14 cellular contexts compared by ENCODE assay signal in genomic region chr22:25148149-25148691, GRCh38. TPM values are rescaled to one million over a fixed set of nuclear protein-coding genes. Genes with fewer than 3 reads are reported as not detected.
DNase-seq lines count a peak whose midpoint lies in the region; ATAC-seq and TF ChIP-seq lines count a peak whose summit lies in the region.
"Had no signal": no experiment of that assay in that cellular context is flagged by ENCODE, and none has a peak within 500 bp of the region (broad histone marks: within the 10 kb centered on the region; RNA-seq: fewer than 3 reads in every experiment).

No MANE protein-coding gene starts in this region.

- H3K9me3 ChIP-seq in HEK293 (ENCODE audit: control insufficient read depth, insufficient read depth, low read depth, low read length) (no peaks in the 10 kb centered on the region), adrenal gland (replicated peaks in 1 of 3) (no peaks in the 10 kb centered on the region)
- H3K9me3 ChIP-seq: SJCRH30 had no signal

- no peaks in the 10 kb centered on the region for H3K27me3 ChIP-seq in adrenal gland
- H3K27me3 ChIP-seq: SJCRH30 had no signal

- TF ChIP-seq POLR2A in adrenal gland (IDR thresholded peaks at IDR 0.05): no peak

- intact Hi-C loops in adrenal gland (cut with DNase I): no loop called here

- POLR2A ChIA-PET in HEK293 (lab: Yijun Ruan, JAX): no interaction called here

- DNase-seq in adrenal gland (peak; percentile 48 to 76 (median 67)), iPS-NIHi7 (ENCODE audit: extremely low spot score) (peak; percentile 49), renal cortical epithelial cell (ENCODE audit: low read depth) (peak; percentile 26), medulla oblongata (ENCODE audit: extremely low spot score) (no peak), NCI-H82 (lab: John Stamatoyannopoulos, UW) (no peak)
- DNase-seq in central memory CD4-positive, alpha-beta T cell: no peak
- DNase-seq: activated CD4-positive, alpha-beta memory T cell treated with anti-CD3 and anti-CD28 coated beads, Interleukin-2, amount 10 ng/mL, durations not matched to agents 7 days and 5 days; activated naive CD8-positive, alpha-beta T cell treated with anti-CD3 and anti-CD28 coated beads, Interleukin-2, amount 50 U/mL, for 24 hours; CD4-positive, alpha-beta T cell; NCI-H187 treated with DMSO at 0.1 percent for 48 hours; SJCRH30 had no signal

- ATAC-seq in GM18861 (IDR thresholded peaks at IDR 0.05; ENCODE audit: unreplicated experiment): no peak
- ATAC-seq: activated naive CD8-positive, alpha-beta T cell treated with anti-CD3 and anti-CD28 coated beads, Interleukin-2, amount 50 U/mL, for 24 hours had no signal

- no peaks in the 10 kb centered on the region for H3K4me1 ChIP-seq in HEK293 (ENCODE audit: control insufficient read depth, insufficient read depth, low read length)
- peaks cover 14 to 17% of the 10 kb centered on the region in 2 donors for H3K4me1 ChIP-seq in adrenal gland (replicated peaks in 1 of 2)
- H3K4me1 ChIP-seq: SJCRH30 had no signal

- WGBS in adrenal gland, 4 donors: 0 to 27% (median 22%) methylated on average over 1 to 4 of the region's 4 CpGs

- TF ChIP-seq CTCF in HEK293 (tag by site-specific recombination; IDR thresholded peaks at IDR 0.05) (no peak), adrenal gland (IDR thresholded peaks at IDR 0.05) (peak in 1 of 6 experiments; percentile 5)

- CTCF ChIA-PET in HEK293 (lab: Yijun Ruan, JAX): no interaction called here

- no peak overlapping the region for H3K4me3 ChIP-seq in HEK293 (ENCODE audit: low read depth, low read length)
- H3K4me3 ChIP-seq in adrenal gland: no peak overlapping the region
- H3K4me3 ChIP-seq: SJCRH30 had no signal

- H3K27ac ChIP-seq in HEK293 (ENCODE audit: extremely low read depth, low read depth, low read length): no peak overlapping the region
- peak overlapping the region in 3 of 5 donors; percentile 29 to 68 (median 32) for H3K27ac ChIP-seq in adrenal gland
- H3K27ac ChIP-seq: SJCRH30 had no signal

- H3K36me3 ChIP-seq in HEK293 (ENCODE audit: control insufficient read depth in 2 of 2, insufficient read depth in 1 of 2, low read length in 2 of 2) (no peaks in the 10 kb centered on the region), adrenal gland (replicated peaks in 1 of 2) (no peaks in the 10 kb centered on the region)
- H3K36me3 ChIP-seq: SJCRH30 had no signal

TF ChIP-seq in HEK293, 187 proteins besides CTCF, POLR2A, EP300 and RAD21:
- TF ChIP-seq REST (tag by site-specific recombination; IDR thresholded peaks at IDR 0.05) (peak; percentile 66), ZNF658 (tag by site-specific recombination; IDR thresholded peaks at IDR 0.05) (no peak), ZFHX2 (tag by site-specific recombination; conservative IDR thresholded peaks at IDR 0.05) (peak; percentile 18; the same call in 1 of the 2 replicates), ZIC2 (tag by site-specific recombination; IDR thresholded peaks at IDR 0.05) (peak; percentile 95), ZNF324 (tag by site-specific recombination; IDR thresholded peaks at IDR 0.05) (no peak), GLIS1 (tag by site-specific recombination; IDR thresholded peaks at IDR 0.05) (peak; percentile 97), EGR2 (tag by site-specific recombination; IDR thresholded peaks at IDR 0.05; ENCODE audit: low read depth) (peak; percentile 16; the same call in 1 of the 2 replicates), ZSCAN5A (tag by site-specific recombination; IDR thresholded peaks at IDR 0.05) (no peak), ZNF280C (tag by site-specific recombination; IDR thresholded peaks at IDR 0.05) (no peak), ZNF398 (tag by site-specific recombination; IDR thresholded peaks at IDR 0.05) (peak; percentile 44)

RNA-seq across cellular contexts. Expression of gene CRYBB3, which starts 51.4 kb away (rescaled TPM):
- under 1 TPM in 3 of 8 donors, not detected in 5; 0.50 to 0.88 (median 0.57) TPM for total RNA-seq in adrenal gland
- polyA plus RNA-seq in adrenal gland: 1 to 10 TPM in 1 of 3 donors, under 1 TPM in 1, not detected in 1; 0.57 to 2.7 TPM
- total RNA-seq in renal cortical epithelial cell: not detected in 2 replicates
- total RNA-seq: CD4-positive, alpha-beta T cell; SJCRH30; subcutaneous adipose tissue had no signal

Comparison
In these comparisons a context has a peak if more than half of its experiments do, and no peak if none do; other contexts are left out.
1. DNase-seq: peak in adrenal gland (7 of 7), iPS-NIHi7 (single experiment) and renal cortical epithelial cell (single experiment); none in medulla oblongata (single experiment), NCI-H82 (single experiment) and central memory CD4-positive, alpha-beta T cell (single experiment).